Comparison of ENCODE assay signal across 8 cellular contexts in genomic region chr5:55306641-55307382, GRCh38. TPM values are rescaled to one million over a fixed set of nuclear protein-coding genes. Genes with fewer than 3 reads are reported as not detected.
A peak's percentile ranks its signal among the peaks of the same experiment; 100 is the strongest.
DNase-seq lines count a peak whose midpoint lies in the region; FAIRE-seq and TF ChIP-seq lines count a peak whose summit lies in the region.

No MANE protein-coding gene starts in this region.

- H3K27ac Mint-ChIP-seq in type B pancreatic cell (no peak overlapping the region), mesothelial cell of epicardium (no peak overlapping the region)

- H4K20me1 ChIP-seq in Loucy (ENCODE audit: insufficient read depth, low read length, poor library complexity, severe bottlenecking) (peaks cover 47% of the 10 kb centered on the region), endothelial cell of umbilical vein (replicated peaks; ENCODE audit: control insufficient read depth, extremely low read depth, insufficient read depth, low read length) (peaks cover 3% of the 10 kb centered on the region)

- BruUV-seq in endothelial cell of umbilical vein (replicated peaks; lab: Mats Ljungman, UMichigan), result TSS peak; percentile 35

- H3K4me3 ChIP-seq in Loucy (ENCODE audit: low read length, poor library complexity, severe bottlenecking) (peak overlapping the region; percentile 83), endothelial cell of umbilical vein (replicated peaks in 1 of 3; ENCODE audit: insufficient read depth in 1 of 3, low read depth in 1 of 3, low read length in 3 of 3) (peak overlapping the region; percentile 77 to 99 (median 81)), ovary (peak overlapping the region; percentile 62)

- FAIRE-seq in endothelial cell of umbilical vein (lab: Jason Lieb, UNC), result no peak

- peak; percentile 5 for TF ChIP-seq POLR2A in endothelial cell of umbilical vein (IDR thresholded peaks at IDR 0.05; ENCODE audit: low read depth, low read length)
- no peak for TF ChIP-seq POLR2A in ovary (IDR thresholded peaks at IDR 0.05)

- peak overlapping the region; percentile 89 for H2AFZ ChIP-seq in Loucy (ENCODE audit: low read length)
- peak overlapping the region; percentile 55 for H2AFZ ChIP-seq in endothelial cell of umbilical vein (ENCODE audit: low read depth, low read length)

- H3K27me3 Mint-ChIP-seq in type B pancreatic cell, result no peaks in the 10 kb centered on the region
- no peaks in the 10 kb centered on the region for H3K27me3 Mint-ChIP-seq in mesothelial cell of epicardium (ENCODE audit: low read depth)

- CTCF ChIA-PET in endothelial cell of umbilical vein (lab: Charles Lee), result interaction anchor here (0.9 to 1.2 kb wide), 5 partner anchors 37 to 134 kb away, joined by 3 read pairs; partner anchors contain the start of gene CDC20B

- no peaks in the 10 kb centered on the region for H3F3A ChIP-seq in Loucy (ENCODE audit: low read depth)

- H3K27ac ChIP-seq in endothelial cell of umbilical vein (ENCODE audit: insufficient read depth, low read depth, low read length), result peak overlapping the region; percentile 82
- peak overlapping the region; percentile 90 to 96 for H3K27ac ChIP-seq in ovary

- no peak overlapping the region for H3K4me3 Mint-ChIP-seq in type B pancreatic cell
- no peak overlapping the region for H3K4me3 Mint-ChIP-seq in mesothelial cell of epicardium

- peak overlapping the region; percentile 81 for H3K9ac ChIP-seq in Loucy (ENCODE audit: low read depth, low read length, poor library complexity, severe bottlenecking)
- H3K9ac ChIP-seq in endothelial cell of umbilical vein (replicated peaks; ENCODE audit: extremely low read depth, insufficient read depth, low read length), result peak overlapping the region; percentile 97

- peaks cover 12% of the 10 kb centered on the region for H3K4me1 Mint-ChIP-seq in type B pancreatic cell (ENCODE audit: unreplicated experiment)
- peaks cover 17% of the 10 kb centered on the region for H3K4me1 Mint-ChIP-seq in mesothelial cell of epicardium

- intact Hi-C loops in endothelial cell of umbilical vein (cut with micrococcal nuclease), result loop anchor here (2.0 to 5.0 kb wide), 3 partner anchors 75 to 400 kb away; partner anchors contain the start of genes CCNO and CDC20B
- intact Hi-C loops in ovary (cut with DNase I), result no loop called here

- H3K9me3 ChIP-seq in Loucy (ENCODE audit: insufficient read depth, low read depth, low read length), result no peaks in the 10 kb centered on the region
- H3K9me3 ChIP-seq in endothelial cell of umbilical vein (replicated peaks; ENCODE audit: control insufficient read depth, insufficient read depth, low read length), result peaks cover 2% of the 10 kb centered on the region
- H3K9me3 ChIP-seq in ovary, result no peaks in the 10 kb centered on the region

- H3K9me1 ChIP-seq in endothelial cell of umbilical vein (replicated peaks; ENCODE audit: control insufficient read depth, extremely low read depth, insufficient read depth, low read length), result no peaks in the 10 kb centered on the region

- H3K9me2 ChIP-seq in Loucy (replicated peaks; ENCODE audit: low read depth, low read length), result no peaks in the 10 kb centered on the region

- no peak for TF ChIP-seq CTCF in Loucy (conservative IDR thresholded peaks at IDR 0.05; ENCODE audit: low read length)
- no peak for TF ChIP-seq CTCF in endothelial cell of umbilical vein (IDR thresholded peaks at IDR 0.05; ENCODE audit: extremely low read depth in 1 of 2, insufficient read depth in 1 of 2, low read depth in 1 of 2, low read length in 2 of 2)
- no peak for TF ChIP-seq CTCF in ovary (IDR thresholded peaks at IDR 0.05)
- no peak for TF ChIP-seq CTCF in type B pancreatic cell (conservative IDR thresholded peaks at IDR 0.05)
- no peak for TF ChIP-seq CTCF in mesothelial cell of epicardium (IDR thresholded peaks at IDR 0.05; ENCODE audit: unreplicated experiment)

- H3K36me3 Mint-ChIP-seq in type B pancreatic cell, result peaks cover 14% of the 10 kb centered on the region
- peaks cover 9% of the 10 kb centered on the region for H3K36me3 Mint-ChIP-seq in mesothelial cell of epicardium

- WGBS in ovary, 3 donors, result 1 to 3% (median 3%) methylated on average over 12 of the region's 12 CpGs

- H3K9me3 Mint-ChIP-seq in type B pancreatic cell, result no peaks in the 10 kb centered on the region
- no peaks in the 10 kb centered on the region for H3K9me3 Mint-ChIP-seq in mesothelial cell of epicardium

- H3K79me2 ChIP-seq in Loucy (ENCODE audit: insufficient read depth, low read length) (peaks cover 97% of the 10 kb centered on the region), endothelial cell of umbilical vein (ENCODE audit: control insufficient read depth, insufficient read depth, low read length) (peaks cover 83% of the 10 kb centered on the region)

- no peaks in the 10 kb centered on the region for H3K27me3 ChIP-seq in Loucy (ENCODE audit: insufficient read depth, low read length, poor library complexity, severe bottlenecking)
- no peaks in the 10 kb centered on the region for H3K27me3 ChIP-seq in endothelial cell of umbilical vein (ENCODE audit: control insufficient read depth in 2 of 2, insufficient read depth in 2 of 2, low read length in 2 of 2)
- H3K27me3 ChIP-seq in ovary, result no peaks in the 10 kb centered on the region

- DNase-seq in NCI-H748 (lab: John Stamatoyannopoulos, UW; ENCODE audit: unreplicated experiment), result peak; percentile 29
- no peak for DNase-seq in NCI-H748 treated with DMSO at 0.1 percent for 48 hours (lab: John Stamatoyannopoulos, UW)
- DNase-seq in endothelial cell of umbilical vein (ENCODE audit: low read depth, low spot score), result peak; percentile 49
- DNase-seq in ovary, result no peak
- DNase-seq in NCI-H226, result no peak
- DNase-seq in type B pancreatic cell (ENCODE audit: extremely low spot score, unreplicated experiment), result no peak
- no peak for DNase-seq in mesothelial cell of epicardium (ENCODE audit: low spot score in 2 of 2, unreplicated experiment in 2 of 2)

- H3K36me3 ChIP-seq in Loucy (ENCODE audit: insufficient read depth, low read length), result no peaks in the 10 kb centered on the region
- no peaks in the 10 kb centered on the region for H3K36me3 ChIP-seq in endothelial cell of umbilical vein (ENCODE audit: control insufficient read depth in 2 of 2, extremely low read depth in 1 of 2, insufficient read depth in 2 of 2, low read length in 2 of 2)
- no peaks in the 10 kb centered on the region for H3K36me3 ChIP-seq in ovary

- H3K4me1 ChIP-seq in Loucy (ENCODE audit: insufficient read depth, low read length, poor library complexity, severe bottlenecking), result peaks cover 68% of the 10 kb centered on the region
- peaks cover 45% of the 10 kb centered on the region for H3K4me1 ChIP-seq in endothelial cell of umbilical vein (ENCODE audit: control insufficient read depth, extremely low read depth, insufficient read depth, low read length)
- peaks cover 5% of the 10 kb centered on the region for H3K4me1 ChIP-seq in ovary (ENCODE audit: insufficient read depth)

- dilution Hi-C loops in endothelial cell of umbilical vein (cut with MboI; ENCODE audit: extremely low pct_ligation_motif_present, low sequenced_read_pairs), result no loop called here

- POLR2A ChIA-PET in endothelial cell of umbilical vein (lab: Charles Lee), result interaction anchor here (0.7 to 1.1 kb wide), 3 partner anchors 43 to 791 kb away, joined by 3 read pairs; no protein-coding TSS in a partner anchor

- no peak for TF ChIP-seq EP300 in ovary (IDR thresholded peaks at IDR 0.05)

- peak overlapping the region; percentile 85 for H3K4me2 ChIP-seq in Loucy (ENCODE audit: low read depth, low read length, poor library complexity, severe bottlenecking)
- H3K4me2 ChIP-seq in endothelial cell of umbilical vein (ENCODE audit: insufficient read depth, low read length), result peak overlapping the region; percentile 80

TF ChIP-seq in endothelial cell of umbilical vein, 7 proteins besides CTCF, POLR2A, EP300 and RAD21 (continues in another document):
- no peak for TF ChIP-seq POLR2AphosphoS5 (IDR thresholded peaks at IDR 0.05; ENCODE audit: insufficient read depth, low read depth, low read length)
- no peak for TF ChIP-seq EZH2 (IDR thresholded peaks at IDR 0.05; ENCODE audit: borderline replicate concordance, low read depth, low read length, severe bottlenecking)
- TF ChIP-seq GATA2 (IDR thresholded peaks at IDR 0.05; ENCODE audit: insufficient read depth, insufficient read length, low read depth, low read length), result no peak
- TF ChIP-seq FOS (IDR thresholded peaks at IDR 0.05; ENCODE audit: borderline replicate concordance, insufficient read depth, low read length), result no peak
- no peak for TF ChIP-seq MAX (IDR thresholded peaks at IDR 0.05; ENCODE audit: insufficient read depth, insufficient read length)
- TF ChIP-seq MYC (IDR thresholded peaks at IDR 0.05; ENCODE audit: low read depth, low read length), result no peak

RNA-seq across cellular contexts. Expression of gene DHX29, which starts 0.7 kb away (rescaled TPM):
- total RNA-seq in endothelial cell of umbilical vein (28.0 and 32.8 TPM in 2 replicates), ovary (10 to 100 TPM; 18.4 to 25.2 (median 21.5) TPM), type B pancreatic cell (ENCODE audit: low replicate concordance) (21.7 and 24.0 TPM in 2 replicates), mesothelial cell of epicardium (22.4 to 25.1 TPM (median 23.7 TPM) in 3 replicates)
- polyA plus RNA-seq in endothelial cell of umbilical vein (2.1 and 4.7 TPM in 2 replicates), ovary (10 to 100 TPM; 13.1 to 14.1 TPM)
- polyA plus RNA-seq in endothelial cell of umbilical vein (2011; cell fraction: cytosol; rRNA removed), result 6.5 and 7.1 TPM in 2 replicates
- 8.7 and 8.8 TPM in 2 replicates for polyA plus RNA-seq in endothelial cell of umbilical vein (2011; cell fraction: nucleus; rRNA removed)
- polyA plus RNA-seq in endothelial cell of umbilical vein (2012), result 15.1 and 29.7 TPM in 2 replicates
- 5.8 and 6.1 TPM in 2 replicates for polyA minus RNA-seq in endothelial cell of umbilical vein
- 5.8 TPM for polyA minus RNA-seq in endothelial cell of umbilical vein (2011; cell fraction: cytosol; rRNA and poly(A)+ RNA removed)
- 6.7 and 9.1 TPM in 2 replicates for polyA minus RNA-seq in endothelial cell of umbilical vein (2011; cell fraction: nucleus; rRNA and poly(A)+ RNA removed)

RNA-seq across cellular contexts. Expression of gene MTREX, which starts 1.0 kb away (rescaled TPM):
- total RNA-seq in endothelial cell of umbilical vein (76.3 and 77.2 TPM in 2 replicates), ovary (10 to 100 TPM; 56.8 to 65.3 (median 62.6) TPM), type B pancreatic cell (ENCODE audit: low replicate concordance) (66.0 and 77.5 TPM in 2 replicates), mesothelial cell of epicardium (75.2 to 78.7 TPM (median 78.6 TPM) in 3 replicates)
- polyA plus RNA-seq in endothelial cell of umbilical vein (6.4 and 9.8 TPM in 2 replicates), ovary (10 to 100 TPM; 24.3 to 39.1 TPM)
- 19.5 and 23.0 TPM in 2 replicates for polyA plus RNA-seq in endothelial cell of umbilical vein (2011; cell fraction: cytosol; rRNA removed)
- 28.8 and 50.2 TPM in 2 replicates for polyA plus RNA-seq in endothelial cell of umbilical vein (2011; cell fraction: nucleus; rRNA removed)
- polyA plus RNA-seq in endothelial cell of umbilical vein (2012), result 38.7 and 57.9 TPM in 2 replicates
- 31.0 and 35.8 TPM in 2 replicates for polyA minus RNA-seq in endothelial cell of umbilical vein
- polyA minus RNA-seq in endothelial cell of umbilical vein (2011; cell fraction: cytosol; rRNA and poly(A)+ RNA removed), result 42.7 TPM
- polyA minus RNA-seq in endothelial cell of umbilical vein (2011; cell fraction: nucleus; rRNA and poly(A)+ RNA removed), result 56.8 and 77.6 TPM in 2 replicates

Comparison
In these comparisons a context has a peak if more than half of its experiments do, and no peak if none do; other contexts are left out.
1. DNase-seq: peak in NCI-H748 (single experiment) and endothelial cell of umbilical vein (single experiment); none in NCI-H748 treated with DMSO at 0.1 percent for 48 hours (single experiment), ovary (0 of 5), NCI-H226 (single experiment), type B pancreatic cell (single experiment) and mesothelial cell of epicardium (0 of 2).
2. Peak in every context shown above with its lines, with median percentiles within 50 percentile points of each other: H3K4me3 ChIP-seq.